In the genomic region with DNA sequence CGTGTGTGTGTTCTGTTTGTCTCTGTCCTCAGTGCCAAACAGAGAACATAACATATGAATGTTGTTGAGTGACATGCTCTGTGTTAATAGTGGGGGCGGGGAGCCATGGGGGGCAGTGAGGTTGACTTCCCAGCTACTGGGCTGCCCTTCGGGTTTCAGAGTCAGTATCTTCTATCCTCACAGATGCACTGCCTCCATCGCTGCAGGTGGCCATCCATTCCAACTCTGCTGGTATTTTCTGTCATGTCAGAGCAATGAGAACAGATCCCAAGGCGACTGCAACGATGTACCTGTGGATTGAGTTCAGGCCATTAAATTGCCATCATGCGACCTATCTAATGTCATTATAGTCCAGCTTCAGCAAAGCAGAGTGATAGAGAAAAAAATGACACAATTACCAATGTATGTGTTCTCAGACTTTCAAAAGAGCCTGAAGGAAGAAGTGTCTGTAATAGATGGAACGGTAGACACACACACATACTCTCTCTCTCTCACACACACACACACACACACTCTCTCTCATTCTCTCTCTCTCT, we compare ENCODE assay signal across 17 cellular contexts.
DNase-seq lines count a peak whose midpoint lies in the region; ATAC-seq, FAIRE-seq and TF ChIP-seq lines count a peak whose summit lies in the region.
"Had no signal": no experiment of that assay in that cellular context is flagged by ENCODE, and none has a peak within 500 bp of the region (broad histone marks: within the 10 kb centered on the region; RNA-seq: fewer than 3 reads in every experiment).

No MANE protein-coding gene starts in this region.

- no peaks in the 10 kb centered on the region for H3K9me2 ChIP-seq in SK-N-SH
- H3K9me2 ChIP-seq in neural cell (ENCODE audit: insufficient read depth, low read length): no peaks in the 10 kb centered on the region

- H3K14ac ChIP-seq in H1 (ENCODE audit: insufficient read length): no peak overlapping the region

- H3K4me3 Mint-ChIP-seq in HFFc6: no peak overlapping the region
- H3K4me3 Mint-ChIP-seq: CD14-positive monocyte; CD4-positive, alpha-beta memory T cell had no signal

- WGBS in SK-N-SH (ENCODE audit: low lambda C conversion rate): 14% methylated on average over 8 of the region's 8 CpGs
- 83% methylated on average over 8 of the region's 8 CpGs; no CpG with 5 or more reads in 1 of the 2 experiments for WGBS in H1 (ENCODE audit: extremely low coverage in 1 of 2, insufficient coverage in 1 of 2, insufficient read length in 1 of 2, insufficient replicate concordance in 2 of 2, low coverage in 1 of 2, low lambda C conversion rate in 2 of 2, missing lambda C conversion rate in 1 of 2), 2 experiments

- no peak overlapping the region for H2AFZ ChIP-seq in SK-N-SH (ENCODE audit: low read depth)
- peak overlapping the region; percentile 18; the same call in 1 of the 2 replicates for H2AFZ ChIP-seq in H1 (ENCODE audit: low read length)
- H2AFZ ChIP-seq in neural cell (ENCODE audit: low read depth, low read length): no peak overlapping the region

- H3K23ac ChIP-seq in H1 (ENCODE audit: insufficient read length): no peak overlapping the region

- H2BK120ac ChIP-seq in H1 (replicated peaks; ENCODE audit: low read depth, low read length): no peak overlapping the region

- no peaks in the 10 kb centered on the region for H3K79me2 ChIP-seq in SK-N-SH (ENCODE audit: insufficient read depth)
- no peaks in the 10 kb centered on the region for H3K79me2 ChIP-seq in H1 (ENCODE audit: control insufficient read depth in 1 of 2, insufficient read depth in 2 of 2, low read length in 2 of 2)
- H3K79me2 ChIP-seq in neural cell (replicated peaks; ENCODE audit: insufficient read depth, low read length): no peaks in the 10 kb centered on the region

- no peak overlapping the region for H4K91ac ChIP-seq in H1 (replicated peaks; ENCODE audit: insufficient read length, low read length)

- FAIRE-seq in H1 (lab: Jason Lieb, UNC): no peak
- FAIRE-seq: A549, GM12878 had no signal

- H4K20me1 ChIP-seq in SK-N-SH (ENCODE audit: insufficient read depth) (no peaks in the 10 kb centered on the region), H1 (replicated peaks in 1 of 2; ENCODE audit: control insufficient read depth in 1 of 2, insufficient read depth in 2 of 2, low read length in 2 of 2) (no peaks in the 10 kb centered on the region), neural cell (ENCODE audit: insufficient read depth) (no peaks in the 10 kb centered on the region)
- H4K20me1 ChIP-seq: BLaER1 had no signal

- H3K36me3 ChIP-seq in SK-N-SH (replicated peaks in 1 of 2; ENCODE audit: control insufficient read depth in 1 of 2, insufficient read depth in 2 of 2, low read length in 1 of 2) (no peaks in the 10 kb centered on the region), H1 (ENCODE audit: control insufficient read depth in 2 of 4, insufficient read depth in 4 of 4, low read length in 3 of 4) (no peaks in the 10 kb centered on the region), neural cell (ENCODE audit: insufficient read depth, low read length) (no peaks in the 10 kb centered on the region)
- H3K36me3 ChIP-seq: BLaER1, HAP-1 had no signal

- H3K23me2 ChIP-seq in H1 (ENCODE audit: low read depth, low read length): no peaks in the 10 kb centered on the region

- H3K9ac ChIP-seq in SK-N-SH: no peak overlapping the region
- no peak overlapping the region for H3K9ac ChIP-seq in H1 (replicated peaks in 1 of 4; ENCODE audit: extremely low read depth in 1 of 4, low read depth in 3 of 4, low read length in 3 of 4)
- no peak overlapping the region for H3K9ac ChIP-seq in neural cell (ENCODE audit: low read length)
- H3K9ac ChIP-seq: BLaER1 had no signal

- H3K4me1 Mint-ChIP-seq in HFFc6 (ENCODE audit: low read depth): no peaks in the 10 kb centered on the region
- H3K4me1 Mint-ChIP-seq: CD14-positive monocyte; CD4-positive, alpha-beta memory T cell had no signal

- H3K27me3 ChIP-seq in SK-N-SH (ENCODE audit: insufficient read depth) (no peaks in the 10 kb centered on the region), H1 (replicated peaks in 1 of 4; ENCODE audit: control insufficient read depth in 3 of 4, extremely low read depth in 1 of 4, insufficient read depth in 3 of 4, low read length in 3 of 4) (no peaks in the 10 kb centered on the region), neural cell (ENCODE audit: insufficient read depth, low read depth, low read length) (no peaks in the 10 kb centered on the region)
- H3K27me3 ChIP-seq: BLaER1 had no signal

- POLR2A ChIA-PET in SK-N-SH (lab: Yijun Ruan, JAX): interaction anchor here (0.6 to 4.5 kb wide), 9 partner anchors 10 to 407 kb away, joined by 3 to 35 read pairs (median 5); no protein-coding TSS in a partner anchor
- POLR2A ChIA-PET in H1 (lab: Charles Lee; ENCODE audit: partially characterized antibody): no interaction called here

- TF ChIP-seq POLR2A in H1 (IDR thresholded peaks at IDR 0.05; ENCODE audit: control extremely low read depth in 1 of 2, low read depth in 2 of 2, low read length in 2 of 2): no peak

- TF ChIP-seq RAD21 in SK-N-SH (IDR thresholded peaks at IDR 0.05; ENCODE audit: low read length): peak; percentile 35
- TF ChIP-seq RAD21 in H1 (IDR thresholded peaks at IDR 0.05 in 1 of 2, conservative IDR thresholded peaks at IDR 0.05 in 1 of 2; ENCODE audit: low read depth in 2 of 2, low read length in 2 of 2): no peak
- no peak for TF ChIP-seq RAD21 in neural cell (conservative IDR thresholded peaks at IDR 0.05)

- CTCF ChIA-PET in SK-N-SH (lab: Yijun Ruan, JAX) (interaction anchor here (1.1 to 3.9 kb wide), 4 partner anchors 10 to 343 kb away, joined by 3 to 26 read pairs (median 6); no protein-coding TSS in a partner anchor), H1 (lab: Charles Lee; ENCODE audit: partially characterized antibody) (interaction anchor here (1.7 kb wide), 1 partner anchor 9 kb away, joined by 4 read pairs; no protein-coding TSS in a partner anchor)

- H2BK12ac ChIP-seq in H1 (ENCODE audit: low read depth, low read length): no peak overlapping the region

- H3K27ac Mint-ChIP-seq in HFFc6: no peak overlapping the region
- H3K27ac Mint-ChIP-seq: CD14-positive monocyte; CD4-positive, alpha-beta memory T cell had no signal

- no peak overlapping the region for H2BK20ac ChIP-seq in H1 (ENCODE audit: low read length)

- no peak overlapping the region for H2BK5ac ChIP-seq in H1 (ENCODE audit: low read depth, low read length)

- no peak for ATAC-seq in SK-N-SH treated with all-trans-retinoic acid at 6 μM for 48 hours
- ATAC-seq: A549, GM12878 had no signal

- no peak overlapping the region for H3K56ac ChIP-seq in H1 (replicated peaks; ENCODE audit: insufficient read length, low read depth, low read length)

- H3K9me3 ChIP-seq in SK-N-SH (no peaks in the 10 kb centered on the region), H1 (ENCODE audit: insufficient read depth in 2 of 2, low read depth in 1 of 2, low read length in 1 of 2) (no peaks in the 10 kb centered on the region), neural cell (ENCODE audit: low read length) (no peaks in the 10 kb centered on the region)
- H3K9me3 ChIP-seq: A549, HAP-1 had no signal

- H3K27me3 Mint-ChIP-seq in HFFc6 (ENCODE audit: insufficient read depth): no peaks in the 10 kb centered on the region
- H3K27me3 Mint-ChIP-seq: CD4-positive, alpha-beta memory T cell had no signal

- DNase-seq in SK-N-SH (no peak), H1 (ENCODE audit: low read depth in 1 of 2, low spot score in 2 of 2) (no peak), T-helper 1 cell (no peak), GDM1 (lab: John Stamatoyannopoulos, UW) (no peak), HFFc6 (no peak)
- DNase-seq: AML-193; Calu3; CD4-positive, alpha-beta memory T cell; DMS79 treated with DMSO at 0.1 percent for 48 hours had no signal

- no peaks in the 10 kb centered on the region for H3K79me1 ChIP-seq in H1 (ENCODE audit: low read depth, low read length)

- no peak overlapping the region for H4K8ac ChIP-seq in H1 (ENCODE audit: extremely low read depth, insufficient read depth, low read length)

- no peak overlapping the region for H2AK5ac ChIP-seq in H1 (ENCODE audit: low read depth, low read length)

- TF ChIP-seq CTCF in SK-N-SH (IDR thresholded peaks at IDR 0.05) (no peak), H1 (IDR thresholded peaks at IDR 0.05; ENCODE audit: control extremely low read depth in 1 of 3, insufficient read depth in 1 of 3, low read depth in 1 of 3, low read length in 3 of 3) (no peak), neural cell (IDR thresholded peaks at IDR 0.05; ENCODE audit: poor library complexity, severe bottlenecking) (no peak), HFFc6 (IDR thresholded peaks at IDR 0.05) (no peak)

- H2BK15ac ChIP-seq in H1 (ENCODE audit: low read length): no peak overlapping the region

- H3K4me2 ChIP-seq in SK-N-SH (no peak overlapping the region), H1 (ENCODE audit: insufficient read depth in 1 of 2, low read depth in 2 of 2, low read length in 2 of 2) (no peak overlapping the region), neural cell (ENCODE audit: low read length) (no peak overlapping the region)
- H3K4me2 ChIP-seq: A549, BLaER1 had no signal

- no peak overlapping the region for H3K4ac ChIP-seq in H1 (replicated peaks; ENCODE audit: insufficient read length, low read depth, low read length)

- no peak overlapping the region for H4K5ac ChIP-seq in H1 (ENCODE audit: insufficient read length, low read depth, low read length)

- peaks cover 0 to 31% of the 10 kb centered on the region in 2 experiments; a peak in 2 of 4 replicates for H3K4me1 ChIP-seq in SK-N-SH (ENCODE audit: control insufficient read depth in 1 of 2, insufficient read depth in 2 of 2, low read depth in 1 of 2, low read length in 1 of 2)
- H3K4me1 ChIP-seq in H1 (replicated peaks in 1 of 4; ENCODE audit: control insufficient read depth in 3 of 4, insufficient read depth in 4 of 4, low read length in 3 of 4): peaks cover 0 to 2% (median under 1%) of the 10 kb centered on the region in 4 experiments; a peak in 1 of 7 replicates
- H3K4me1 ChIP-seq: A549 had no signal

- H3K36me3 Mint-ChIP-seq in HFFc6 (ENCODE audit: low read depth): no peaks in the 10 kb centered on the region
- H3K36me3 Mint-ChIP-seq: CD14-positive monocyte; CD4-positive, alpha-beta memory T cell had no signal

- no peak overlapping the region for H3K18ac ChIP-seq in H1 (ENCODE audit: extremely low read depth, low read length)

- TF ChIP-seq EP300 in SK-N-SH (IDR thresholded peaks at IDR 0.05; ENCODE audit: borderline replicate concordance in 1 of 2, low read depth in 1 of 2, low read length in 1 of 2): peak in 1 of 2 experiments; percentile 76; a peak in 1 of 4 replicates
- no peak for TF ChIP-seq EP300 in H1 (IDR thresholded peaks at IDR 0.05; ENCODE audit: borderline replicate concordance in 1 of 2, low read depth in 2 of 2, low read length in 2 of 2)
- TF ChIP-seq EP300 in neural cell (conservative IDR thresholded peaks at IDR 0.05; ENCODE audit: poor library complexity, severe bottlenecking): peak; percentile 33

- H3K27ac ChIP-seq in SK-N-SH (ENCODE audit: low read depth in 2 of 2, low read length in 1 of 2) (peak overlapping the region; percentile 11 to 100; a peak in 3 of 4 replicates), H1 (ENCODE audit: low read depth, low read length) (no peak overlapping the region), neural cell (ENCODE audit: low read length) (no peak overlapping the region)
- H3K27ac ChIP-seq: 22Rv1, A549, BLaER1 had no signal

- H3F3A ChIP-seq in SK-N-SH (replicated peaks; ENCODE audit: insufficient read depth) (no peaks in the 10 kb centered on the region), neural cell (ENCODE audit: insufficient read depth, low read length, poor library complexity, severe bottlenecking) (no peaks in the 10 kb centered on the region)

- H3K4me3 ChIP-seq in SK-N-SH (ENCODE audit: low read depth in 2 of 2, low read length in 1 of 2): no peak overlapping the region
- H3K4me3 ChIP-seq in H1 (ENCODE audit: extremely low read depth in 1 of 4, insufficient read depth in 2 of 4, low read depth in 3 of 4, low read length in 4 of 4): no peak overlapping the region
- no peak overlapping the region for H3K4me3 ChIP-seq in neural cell (ENCODE audit: low read length)
- H3K4me3 ChIP-seq: A549, BLaER1, GM12878, HAP-1 had no signal

- peaks cover 25% of the 10 kb centered on the region for H3K9me3 Mint-ChIP-seq in HFFc6

Comparison
In these comparisons a context has a peak if more than half of its experiments do, and no peak if none do; other contexts are left out.
1. H3K27ac ChIP-seq: peak in SK-N-SH (2 of 2); none in H1 (single experiment) and neural cell (single experiment).